1 cellular context compared by ENCODE assay signal in the genomic region with DNA sequence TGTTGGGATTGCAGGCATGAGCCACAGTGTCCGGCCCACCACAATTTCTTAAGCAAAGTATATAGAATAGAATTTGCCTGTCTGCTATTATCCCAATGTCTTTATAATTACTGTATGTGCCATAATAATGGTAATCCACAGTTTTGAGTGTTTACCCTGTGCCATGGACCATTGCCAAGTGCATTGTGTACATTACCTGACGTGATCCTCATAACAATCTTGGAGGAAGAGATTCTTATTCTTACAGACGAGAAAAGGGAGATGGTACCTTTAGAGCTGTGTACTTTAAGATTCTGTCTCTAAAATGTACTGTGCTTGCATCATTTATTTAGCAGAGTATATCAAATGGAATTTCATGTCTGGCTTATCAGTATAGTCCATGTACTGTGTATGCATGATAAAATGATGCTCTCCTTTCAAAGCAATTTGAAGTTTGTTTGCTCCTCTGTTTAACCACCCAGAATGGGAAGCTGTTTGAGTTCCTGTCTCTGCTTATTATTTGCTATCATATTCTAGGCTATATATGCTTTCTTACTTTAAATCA.
TF ChIP-seq lines count a peak whose summit lies in the region.

No MANE protein-coding gene starts in this region.

TF ChIP-seq in K562, 482 proteins besides CTCF, POLR2A, EP300 and RAD21 (continued from another document and continues in another):
- TF ChIP-seq, protein P1, sequence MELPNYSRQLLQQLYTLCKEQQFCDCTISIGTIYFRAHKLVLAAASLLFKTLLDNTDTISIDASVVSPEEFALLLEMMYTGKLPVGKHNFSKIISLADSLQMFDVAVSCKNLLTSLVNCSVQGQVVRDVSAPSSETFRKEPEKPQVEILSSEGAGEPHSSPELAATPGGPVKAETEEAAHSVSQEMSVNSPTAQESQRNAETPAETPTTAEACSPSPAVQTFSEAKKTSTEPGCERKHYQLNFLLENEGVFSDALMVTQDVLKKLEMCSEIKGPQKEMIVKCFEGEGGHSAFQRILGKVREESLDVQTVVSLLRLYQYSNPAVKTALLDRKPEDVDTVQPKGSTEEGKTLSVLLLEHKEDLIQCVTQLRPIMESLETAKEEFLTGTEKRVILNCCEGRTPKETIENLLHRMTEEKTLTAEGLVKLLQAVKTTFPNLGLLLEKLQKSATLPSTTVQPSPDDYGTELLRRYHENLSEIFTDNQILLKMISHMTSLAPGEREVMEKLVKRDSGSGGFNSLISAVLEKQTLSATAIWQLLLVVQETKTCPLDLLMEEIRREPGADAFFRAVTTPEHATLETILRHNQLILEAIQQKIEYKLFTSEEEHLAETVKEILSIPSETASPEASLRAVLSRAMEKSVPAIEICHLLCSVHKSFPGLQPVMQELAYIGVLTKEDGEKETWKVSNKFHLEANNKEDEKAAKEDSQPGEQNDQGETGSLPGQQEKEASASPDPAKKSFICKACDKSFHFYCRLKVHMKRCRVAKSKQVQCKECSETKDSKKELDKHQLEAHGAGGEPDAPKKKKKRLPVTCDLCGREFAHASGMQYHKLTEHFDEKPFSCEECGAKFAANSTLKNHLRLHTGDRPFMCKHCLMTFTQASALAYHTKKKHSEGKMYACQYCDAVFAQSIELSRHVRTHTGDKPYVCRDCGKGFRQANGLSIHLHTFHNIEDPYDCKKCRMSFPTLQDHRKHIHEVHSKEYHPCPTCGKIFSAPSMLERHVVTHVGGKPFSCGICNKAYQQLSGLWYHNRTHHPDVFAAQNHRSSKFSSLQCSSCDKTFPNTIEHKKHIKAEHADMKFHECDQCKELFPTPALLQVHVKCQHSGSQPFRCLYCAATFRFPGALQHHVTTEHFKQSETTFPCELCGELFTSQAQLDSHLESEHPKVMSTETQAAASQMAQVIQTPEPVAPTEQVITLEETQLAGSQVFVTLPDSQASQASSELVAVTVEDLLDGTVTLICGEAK (IDR thresholded peaks at IDR 0.05): no peak
- TF ChIP-seq, protein P1 (CRISPR knock-in tag; IDR thresholded peaks at IDR 0.05): no peak
- no peak for TF ChIP-seq PCBP2 (IDR thresholded peaks at IDR 0.05; ENCODE audit: low read depth, low read length, poor library complexity, severe bottlenecking)
- TF ChIP-seq ZNF143 (CRISPR knock-in tag; IDR thresholded peaks at IDR 0.05): no peak
- TF ChIP-seq NFIC (IDR thresholded peaks at IDR 0.05): peak; percentile 33; the same call in 1 of the 2 replicates
- TF ChIP-seq, protein P2, sequence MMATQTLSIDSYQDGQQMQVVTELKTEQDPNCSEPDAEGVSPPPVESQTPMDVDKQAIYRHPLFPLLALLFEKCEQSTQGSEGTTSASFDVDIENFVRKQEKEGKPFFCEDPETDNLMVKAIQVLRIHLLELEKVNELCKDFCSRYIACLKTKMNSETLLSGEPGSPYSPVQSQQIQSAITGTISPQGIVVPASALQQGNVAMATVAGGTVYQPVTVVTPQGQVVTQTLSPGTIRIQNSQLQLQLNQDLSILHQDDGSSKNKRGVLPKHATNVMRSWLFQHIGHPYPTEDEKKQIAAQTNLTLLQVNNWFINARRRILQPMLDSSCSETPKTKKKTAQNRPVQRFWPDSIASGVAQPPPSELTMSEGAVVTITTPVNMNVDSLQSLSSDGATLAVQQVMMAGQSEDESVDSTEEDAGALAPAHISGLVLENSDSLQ (IDR thresholded peaks at IDR 0.05): no peak
- TF ChIP-seq, protein P3, sequence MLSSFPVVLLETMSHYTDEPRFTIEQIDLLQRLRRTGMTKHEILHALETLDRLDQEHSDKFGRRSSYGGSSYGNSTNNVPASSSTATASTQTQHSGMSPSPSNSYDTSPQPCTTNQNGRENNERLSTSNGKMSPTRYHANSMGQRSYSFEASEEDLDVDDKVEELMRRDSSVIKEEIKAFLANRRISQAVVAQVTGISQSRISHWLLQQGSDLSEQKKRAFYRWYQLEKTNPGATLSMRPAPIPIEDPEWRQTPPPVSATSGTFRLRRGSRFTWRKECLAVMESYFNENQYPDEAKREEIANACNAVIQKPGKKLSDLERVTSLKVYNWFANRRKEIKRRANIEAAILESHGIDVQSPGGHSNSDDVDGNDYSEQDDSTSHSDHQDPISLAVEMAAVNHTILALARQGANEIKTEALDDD (IDR thresholded peaks at IDR 0.05): no peak
- TF ChIP-seq, protein P4, sequence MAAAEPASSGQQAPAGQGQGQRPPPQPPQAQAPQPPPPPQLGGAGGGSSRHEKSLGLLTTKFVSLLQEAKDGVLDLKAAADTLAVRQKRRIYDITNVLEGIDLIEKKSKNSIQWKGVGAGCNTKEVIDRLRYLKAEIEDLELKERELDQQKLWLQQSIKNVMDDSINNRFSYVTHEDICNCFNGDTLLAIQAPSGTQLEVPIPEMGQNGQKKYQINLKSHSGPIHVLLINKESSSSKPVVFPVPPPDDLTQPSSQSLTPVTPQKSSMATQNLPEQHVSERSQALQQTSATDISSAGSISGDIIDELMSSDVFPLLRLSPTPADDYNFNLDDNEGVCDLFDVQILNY (CRISPR knock-in tag; IDR thresholded peaks at IDR 0.05): no peak
- TF ChIP-seq, protein P5, sequence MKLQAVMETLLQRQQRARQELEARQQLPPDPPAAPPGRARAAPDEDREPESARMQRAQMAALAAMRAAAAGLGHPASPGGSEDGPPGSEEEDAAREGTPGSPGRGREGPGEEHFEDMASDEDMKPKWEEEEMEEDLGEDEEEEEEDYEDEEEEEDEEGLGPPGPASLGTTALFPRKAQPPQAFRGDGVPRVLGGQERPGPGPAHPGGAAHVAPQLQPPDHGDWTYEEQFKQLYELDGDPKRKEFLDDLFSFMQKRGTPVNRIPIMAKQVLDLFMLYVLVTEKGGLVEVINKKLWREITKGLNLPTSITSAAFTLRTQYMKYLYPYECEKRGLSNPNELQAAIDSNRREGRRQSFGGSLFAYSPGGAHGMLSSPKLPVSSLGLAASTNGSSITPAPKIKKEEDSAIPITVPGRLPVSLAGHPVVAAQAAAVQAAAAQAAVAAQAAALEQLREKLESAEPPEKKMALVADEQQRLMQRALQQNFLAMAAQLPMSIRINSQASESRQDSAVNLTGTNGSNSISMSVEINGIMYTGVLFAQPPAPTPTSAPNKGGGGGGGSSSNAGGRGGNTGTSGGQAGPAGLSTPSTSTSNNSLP (IDR thresholded peaks at IDR 0.05; ENCODE audit: borderline replicate concordance, low read depth, low read length): no peak
- no peak for TF ChIP-seq HDAC8 (tag; IDR thresholded peaks at IDR 0.05)
- no peak for TF ChIP-seq ZNF57 (CRISPR knock-in tag; IDR thresholded peaks at IDR 0.05)
- TF ChIP-seq, protein P6, sequence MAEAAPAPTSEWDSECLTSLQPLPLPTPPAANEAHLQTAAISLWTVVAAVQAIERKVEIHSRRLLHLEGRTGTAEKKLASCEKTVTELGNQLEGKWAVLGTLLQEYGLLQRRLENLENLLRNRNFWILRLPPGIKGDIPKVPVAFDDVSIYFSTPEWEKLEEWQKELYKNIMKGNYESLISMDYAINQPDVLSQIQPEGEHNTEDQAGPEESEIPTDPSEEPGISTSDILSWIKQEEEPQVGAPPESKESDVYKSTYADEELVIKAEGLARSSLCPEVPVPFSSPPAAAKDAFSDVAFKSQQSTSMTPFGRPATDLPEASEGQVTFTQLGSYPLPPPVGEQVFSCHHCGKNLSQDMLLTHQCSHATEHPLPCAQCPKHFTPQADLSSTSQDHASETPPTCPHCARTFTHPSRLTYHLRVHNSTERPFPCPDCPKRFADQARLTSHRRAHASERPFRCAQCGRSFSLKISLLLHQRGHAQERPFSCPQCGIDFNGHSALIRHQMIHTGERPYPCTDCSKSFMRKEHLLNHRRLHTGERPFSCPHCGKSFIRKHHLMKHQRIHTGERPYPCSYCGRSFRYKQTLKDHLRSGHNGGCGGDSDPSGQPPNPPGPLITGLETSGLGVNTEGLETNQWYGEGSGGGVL (CRISPR knock-in tag; IDR thresholded peaks at IDR 0.05): no peak
- TF ChIP-seq ARID1B (IDR thresholded peaks at IDR 0.05): peak; percentile 66
- TF ChIP-seq ZNF23 (CRISPR knock-in tag; IDR thresholded peaks at IDR 0.05): no peak
- TF ChIP-seq ZNF253 (CRISPR knock-in tag; conservative IDR thresholded peaks at IDR 0.05): no peak
- TF ChIP-seq HLTF (IDR thresholded peaks at IDR 0.05): no peak
- TF ChIP-seq, protein P7, sequence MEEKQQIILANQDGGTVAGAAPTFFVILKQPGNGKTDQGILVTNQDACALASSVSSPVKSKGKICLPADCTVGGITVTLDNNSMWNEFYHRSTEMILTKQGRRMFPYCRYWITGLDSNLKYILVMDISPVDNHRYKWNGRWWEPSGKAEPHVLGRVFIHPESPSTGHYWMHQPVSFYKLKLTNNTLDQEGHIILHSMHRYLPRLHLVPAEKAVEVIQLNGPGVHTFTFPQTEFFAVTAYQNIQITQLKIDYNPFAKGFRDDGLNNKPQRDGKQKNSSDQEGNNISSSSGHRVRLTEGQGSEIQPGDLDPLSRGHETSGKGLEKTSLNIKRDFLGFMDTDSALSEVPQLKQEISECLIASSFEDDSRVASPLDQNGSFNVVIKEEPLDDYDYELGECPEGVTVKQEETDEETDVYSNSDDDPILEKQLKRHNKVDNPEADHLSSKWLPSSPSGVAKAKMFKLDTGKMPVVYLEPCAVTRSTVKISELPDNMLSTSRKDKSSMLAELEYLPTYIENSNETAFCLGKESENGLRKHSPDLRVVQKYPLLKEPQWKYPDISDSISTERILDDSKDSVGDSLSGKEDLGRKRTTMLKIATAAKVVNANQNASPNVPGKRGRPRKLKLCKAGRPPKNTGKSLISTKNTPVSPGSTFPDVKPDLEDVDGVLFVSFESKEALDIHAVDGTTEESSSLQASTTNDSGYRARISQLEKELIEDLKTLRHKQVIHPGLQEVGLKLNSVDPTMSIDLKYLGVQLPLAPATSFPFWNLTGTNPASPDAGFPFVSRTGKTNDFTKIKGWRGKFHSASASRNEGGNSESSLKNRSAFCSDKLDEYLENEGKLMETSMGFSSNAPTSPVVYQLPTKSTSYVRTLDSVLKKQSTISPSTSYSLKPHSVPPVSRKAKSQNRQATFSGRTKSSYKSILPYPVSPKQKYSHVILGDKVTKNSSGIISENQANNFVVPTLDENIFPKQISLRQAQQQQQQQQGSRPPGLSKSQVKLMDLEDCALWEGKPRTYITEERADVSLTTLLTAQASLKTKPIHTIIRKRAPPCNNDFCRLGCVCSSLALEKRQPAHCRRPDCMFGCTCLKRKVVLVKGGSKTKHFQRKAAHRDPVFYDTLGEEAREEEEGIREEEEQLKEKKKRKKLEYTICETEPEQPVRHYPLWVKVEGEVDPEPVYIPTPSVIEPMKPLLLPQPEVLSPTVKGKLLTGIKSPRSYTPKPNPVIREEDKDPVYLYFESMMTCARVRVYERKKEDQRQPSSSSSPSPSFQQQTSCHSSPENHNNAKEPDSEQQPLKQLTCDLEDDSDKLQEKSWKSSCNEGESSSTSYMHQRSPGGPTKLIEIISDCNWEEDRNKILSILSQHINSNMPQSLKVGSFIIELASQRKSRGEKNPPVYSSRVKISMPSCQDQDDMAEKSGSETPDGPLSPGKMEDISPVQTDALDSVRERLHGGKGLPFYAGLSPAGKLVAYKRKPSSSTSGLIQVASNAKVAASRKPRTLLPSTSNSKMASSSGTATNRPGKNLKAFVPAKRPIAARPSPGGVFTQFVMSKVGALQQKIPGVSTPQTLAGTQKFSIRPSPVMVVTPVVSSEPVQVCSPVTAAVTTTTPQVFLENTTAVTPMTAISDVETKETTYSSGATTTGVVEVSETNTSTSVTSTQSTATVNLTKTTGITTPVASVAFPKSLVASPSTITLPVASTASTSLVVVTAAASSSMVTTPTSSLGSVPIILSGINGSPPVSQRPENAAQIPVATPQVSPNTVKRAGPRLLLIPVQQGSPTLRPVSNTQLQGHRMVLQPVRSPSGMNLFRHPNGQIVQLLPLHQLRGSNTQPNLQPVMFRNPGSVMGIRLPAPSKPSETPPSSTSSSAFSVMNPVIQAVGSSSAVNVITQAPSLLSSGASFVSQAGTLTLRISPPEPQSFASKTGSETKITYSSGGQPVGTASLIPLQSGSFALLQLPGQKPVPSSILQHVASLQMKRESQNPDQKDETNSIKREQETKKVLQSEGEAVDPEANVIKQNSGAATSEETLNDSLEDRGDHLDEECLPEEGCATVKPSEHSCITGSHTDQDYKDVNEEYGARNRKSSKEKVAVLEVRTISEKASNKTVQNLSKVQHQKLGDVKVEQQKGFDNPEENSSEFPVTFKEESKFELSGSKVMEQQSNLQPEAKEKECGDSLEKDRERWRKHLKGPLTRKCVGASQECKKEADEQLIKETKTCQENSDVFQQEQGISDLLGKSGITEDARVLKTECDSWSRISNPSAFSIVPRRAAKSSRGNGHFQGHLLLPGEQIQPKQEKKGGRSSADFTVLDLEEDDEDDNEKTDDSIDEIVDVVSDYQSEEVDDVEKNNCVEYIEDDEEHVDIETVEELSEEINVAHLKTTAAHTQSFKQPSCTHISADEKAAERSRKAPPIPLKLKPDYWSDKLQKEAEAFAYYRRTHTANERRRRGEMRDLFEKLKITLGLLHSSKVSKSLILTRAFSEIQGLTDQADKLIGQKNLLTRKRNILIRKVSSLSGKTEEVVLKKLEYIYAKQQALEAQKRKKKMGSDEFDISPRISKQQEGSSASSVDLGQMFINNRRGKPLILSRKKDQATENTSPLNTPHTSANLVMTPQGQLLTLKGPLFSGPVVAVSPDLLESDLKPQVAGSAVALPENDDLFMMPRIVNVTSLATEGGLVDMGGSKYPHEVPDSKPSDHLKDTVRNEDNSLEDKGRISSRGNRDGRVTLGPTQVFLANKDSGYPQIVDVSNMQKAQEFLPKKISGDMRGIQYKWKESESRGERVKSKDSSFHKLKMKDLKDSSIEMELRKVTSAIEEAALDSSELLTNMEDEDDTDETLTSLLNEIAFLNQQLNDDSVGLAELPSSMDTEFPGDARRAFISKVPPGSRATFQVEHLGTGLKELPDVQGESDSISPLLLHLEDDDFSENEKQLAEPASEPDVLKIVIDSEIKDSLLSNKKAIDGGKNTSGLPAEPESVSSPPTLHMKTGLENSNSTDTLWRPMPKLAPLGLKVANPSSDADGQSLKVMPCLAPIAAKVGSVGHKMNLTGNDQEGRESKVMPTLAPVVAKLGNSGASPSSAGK (IDR thresholded peaks at IDR 0.05): no peak
- TF ChIP-seq TCF3 (CRISPR knock-in tag; IDR thresholded peaks at IDR 0.05): peak; percentile 60
- no peak for TF ChIP-seq SP1 (CRISPR knock-in tag; IDR thresholded peaks at IDR 0.05)
- no peak for TF ChIP-seq POLR2AphosphoS2 (IDR thresholded peaks at IDR 0.05; ENCODE audit: low read length)
- TF ChIP-seq MCM5 (IDR thresholded peaks at IDR 0.05; ENCODE audit: low read depth): no peak
- TF ChIP-seq SMARCC2 (IDR thresholded peaks at IDR 0.05; ENCODE audit: low read depth): no peak
